Comparison of ENCODE assay signal across 30 cellular contexts in genomic region chr14:69064596-69064995, GRCh38.
"Had no signal": no experiment of that assay in that cellular context is flagged by ENCODE, and none has a peak within 500 bp of the region (broad histone marks: within the 10 kb centered on the region; RNA-seq: fewer than 3 reads in every experiment).

No MANE protein-coding gene starts in this region.

- H3K4me1 ChIP-seq: pancreas, prostate gland, tibial nerve, uterus had no signal

- H3K4me1 Mint-ChIP-seq: nephron, neural crest cell had no signal

- H3K27me3 ChIP-seq: heart left ventricle, pancreas, sigmoid colon, tibial nerve, uterus had no signal

- H3K9me3 ChIP-seq: heart left ventricle, pancreas, prostate gland, sigmoid colon, tibial nerve, uterus had no signal

- H3K4me3 ChIP-seq: heart left ventricle, lung, pancreas, prostate gland, sigmoid colon, smooth muscle cell, tibial nerve, uterus had no signal

- H3K9me3 Mint-ChIP-seq: immature natural killer cell; mesothelial cell of epicardium; naive thymus-derived CD8-positive, alpha-beta T cell; nephron; neural crest cell; stimulated activated memory B cell treated with anti-CD40 and anti-IgM and Interleukin-4, amounts not matched to agents 10 μg/mL and 1 μg/mL and 100 μg/mL, for 72 hours; stimulated activated naive CD8-positive, alpha-beta T cell treated with anti-CD3 and anti-CD28 coated beads, Interleukin-15, amount 100 ng/mL, for 72 hours; type B pancreatic cell had no signal

- H3K27me3 Mint-ChIP-seq: naive thymus-derived CD8-positive, alpha-beta T cell; stimulated activated memory B cell treated with anti-CD40 and anti-IgM and Interleukin-4, amounts not matched to agents 10 μg/mL and 1 μg/mL and 100 μg/mL, for 72 hours; stimulated activated naive CD8-positive, alpha-beta T cell treated with anti-CD3 and anti-CD28 coated beads, Interleukin-15, amount 100 ng/mL, for 72 hours; type B pancreatic cell had no signal

- H3K27ac ChIP-seq: heart left ventricle, pancreas, prostate gland, sigmoid colon, tibial nerve, uterus had no signal

- H3K36me3 ChIP-seq: uterus had no signal

- H3K4me3 Mint-ChIP-seq: immature natural killer cell; mesothelial cell of epicardium; naive thymus-derived CD8-positive, alpha-beta T cell; nephron; neural crest cell; stimulated activated memory B cell treated with anti-CD40 and anti-IgM and Interleukin-4, amounts not matched to agents 10 μg/mL and 1 μg/mL and 100 μg/mL, for 72 hours; stimulated activated naive CD8-positive, alpha-beta T cell treated with anti-CD3 and anti-CD28 coated beads, Interleukin-15, amount 100 ng/mL, for 72 hours; type B pancreatic cell had no signal

- FAIRE-seq: islet of Langerhans, kidney, pancreas had no signal

- DNase-seq: heart left ventricle; hypothalamus; immature natural killer cell; kidney; mesendoderm; naive thymus-derived CD8-positive, alpha-beta T cell; nucleus accumbens; pancreas; posterior cingulate gyrus; retina; right cardiac atrium; sigmoid colon; stimulated activated CD4-positive, alpha-beta T cell treated with anti-CD3 and anti-CD28 coated beads, Interleukin-1b, Interleukin-23, amount 100 ng/mL, for 48 hours; stimulated activated CD4-positive, alpha-beta T cell treated with anti-CD3 and anti-CD28 coated beads, Interleukin-2, amount 100 ng/mL, for 48 hours; stimulated activated CD4-positive, alpha-beta T cell treated with anti-CD3 and anti-CD28 coated beads, Interleukin-4, amount 100 ng/mL, for 4 hours; stimulated activated CD8-positive, alpha-beta memory T cell treated with anti-CD3 and anti-CD28 coated beads, Interleukin-4, amount 100 ng/mL, for 48 hours; stimulated activated naive CD4-positive, alpha-beta T cell treated with Interleukin-2 at 50 U/mL for 16 hours; stimulated activated naive CD8-positive, alpha-beta T cell treated with anti-CD3 and anti-CD28 coated beads, Interleukin-15, amount 100 ng/mL, for 72 hours; substantia nigra; uterus had no signal

- H3K27ac Mint-ChIP-seq: immature natural killer cell; mesothelial cell of epicardium; nephron; stimulated activated memory B cell treated with anti-CD40 and anti-IgM and Interleukin-4, amounts not matched to agents 10 μg/mL and 1 μg/mL and 100 μg/mL, for 72 hours; type B pancreatic cell had no signal
